In the genomic region with DNA sequence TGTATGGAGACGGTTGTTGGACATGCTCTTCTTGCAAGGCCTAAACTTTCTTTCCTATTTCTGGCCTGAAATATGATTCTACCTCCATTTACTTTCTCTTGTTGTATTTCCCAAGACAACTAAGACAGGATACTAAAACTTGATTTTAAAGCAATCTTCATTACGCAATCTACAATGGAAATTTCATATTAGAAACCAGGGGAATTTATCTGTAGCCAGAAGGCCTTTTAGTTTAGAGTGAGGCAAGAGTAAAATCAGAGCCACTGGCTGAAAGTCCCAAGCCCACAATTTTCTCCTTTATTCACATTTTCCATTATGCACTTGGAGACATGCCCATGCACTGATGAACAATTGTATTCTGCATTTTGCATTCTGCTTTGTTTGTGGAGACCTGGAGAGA, we compare ENCODE assay signal across 22 cellular contexts.
A peak's percentile ranks its signal among the peaks of the same experiment; 100 is the strongest.
DNase-seq lines count a peak whose midpoint lies in the region; ATAC-seq lines count a peak whose summit lies in the region.
"Had no signal": no experiment of that assay in that cellular context is flagged by ENCODE, and none has a peak within 500 bp of the region (broad histone marks: within the 10 kb centered on the region; RNA-seq: fewer than 3 reads in every experiment).

No MANE protein-coding gene starts in this region.

- H3K27ac ChIP-seq in subcutaneous abdominal adipose tissue (ENCODE audit: low read depth, low read length): peak overlapping the region; percentile 68
- H3K27ac ChIP-seq: BLaER1, GM23248, SJCRH30 had no signal

- H3K27me3 ChIP-seq in subcutaneous abdominal adipose tissue (ENCODE audit: control insufficient read depth in 5 of 5, insufficient read depth in 4 of 5, low read length in 5 of 5): no peaks in the 10 kb centered on the region
- H3K27me3 ChIP-seq: BLaER1, SJCRH30 had no signal

- DNase-seq in LHCN-M2 (ENCODE audit: low read depth) (peak; percentile 5), fibroblast of gingiva (ENCODE audit: low read depth) (peak; percentile 17), left lobe of liver (ENCODE audit: low spot score) (no peak), T-helper 17 cell (no peak), ACHN (no peak)
- DNase-seq: CD4-positive, alpha-beta T cell; DMS153; GM23248; H9; Kasumi-1; MM.1S; NCI-H1092 treated with DMSO at 0.1 percent for 48 hours; NCI-H1436 treated with DMSO at 0.1 percent for 48 hours; NCI-H1930; NCI-H226; NCI-H510A treated with DMSO at 0.1 percent for 48 hours; NCI-H748 treated with DMSO at 0.1 percent for 48 hours; SJCRH30 had no signal

- H3K4me1 Mint-ChIP-seq in T-helper 17 cell: no peaks in the 10 kb centered on the region

- H3K4me3 Mint-ChIP-seq in T-helper 17 cell: no peak overlapping the region
- H3K4me3 Mint-ChIP-seq: CD4-positive, alpha-beta T cell had no signal

- ATAC-seq in left lobe of liver: peak; percentile 12
- ATAC-seq in T-helper 17 cell: no peak
- no peak for ATAC-seq in GM18870 (IDR thresholded peaks at IDR 0.05; ENCODE audit: unreplicated experiment)
- ATAC-seq: Panc1 had no signal

- H3K27me3 Mint-ChIP-seq in T-helper 17 cell: no peaks in the 10 kb centered on the region
- H3K27me3 Mint-ChIP-seq: CD4-positive, alpha-beta T cell had no signal

- no peaks in the 10 kb centered on the region for H3K36me3 ChIP-seq in subcutaneous abdominal adipose tissue (ENCODE audit: control insufficient read depth in 5 of 5, insufficient read depth in 5 of 5, low read length in 5 of 5)
- H3K36me3 ChIP-seq: BLaER1, SJCRH30 had no signal

- H3K4me1 ChIP-seq in subcutaneous abdominal adipose tissue (ENCODE audit: control insufficient read depth in 5 of 5, insufficient read depth in 5 of 5, low read length in 5 of 5): peaks cover 0 to 44% (median 20%) of the 10 kb centered on the region in 5 donors
- H3K4me1 ChIP-seq: BLaER1, SJCRH30 had no signal

- H3K9me3 ChIP-seq in subcutaneous abdominal adipose tissue (ENCODE audit: control insufficient read depth in 5 of 5, low read length in 5 of 5): no peaks in the 10 kb centered on the region
- no peaks in the 10 kb centered on the region for H3K9me3 ChIP-seq in T-helper 17 cell (ENCODE audit: control insufficient read depth, low read length, poor library complexity, severe bottlenecking)
- H3K9me3 ChIP-seq: BLaER1, SJCRH30 had no signal

- H3K4me3 ChIP-seq in subcutaneous abdominal adipose tissue (ENCODE audit: low read depth in 1 of 5, low read length in 5 of 5): no peak overlapping the region
- H3K4me3 ChIP-seq: BLaER1, GM23248, SJCRH30 had no signal

- H3K36me3 Mint-ChIP-seq in T-helper 17 cell (ENCODE audit: low read depth): no peaks in the 10 kb centered on the region

- H3K9ac ChIP-seq in subcutaneous abdominal adipose tissue (ENCODE audit: low read length in 5 of 5): no peak overlapping the region
- H3K9ac ChIP-seq: BLaER1, GM23248 had no signal

- in situ Hi-C loops in ACHN (cut with HindIII; ENCODE audit: low pct_ligation_motif_present, low pct_unique_long_range_greater_than_20kb, low sequenced_read_pairs): no loop called here

- H3K27ac Mint-ChIP-seq in T-helper 17 cell: no peak overlapping the region
- H3K27ac Mint-ChIP-seq: CD4-positive, alpha-beta T cell; H9 had no signal

Comparison
In these comparisons a context has a peak if more than half of its experiments do, and no peak if none do; other contexts are left out.
1. DNase-seq: peak in LHCN-M2 (single experiment) and fibroblast of gingiva (single experiment); none in left lobe of liver (single experiment), T-helper 17 cell (0 of 3) and ACHN (single experiment).